5 cellular contexts compared by ENCODE assay signal in the genomic region with DNA sequence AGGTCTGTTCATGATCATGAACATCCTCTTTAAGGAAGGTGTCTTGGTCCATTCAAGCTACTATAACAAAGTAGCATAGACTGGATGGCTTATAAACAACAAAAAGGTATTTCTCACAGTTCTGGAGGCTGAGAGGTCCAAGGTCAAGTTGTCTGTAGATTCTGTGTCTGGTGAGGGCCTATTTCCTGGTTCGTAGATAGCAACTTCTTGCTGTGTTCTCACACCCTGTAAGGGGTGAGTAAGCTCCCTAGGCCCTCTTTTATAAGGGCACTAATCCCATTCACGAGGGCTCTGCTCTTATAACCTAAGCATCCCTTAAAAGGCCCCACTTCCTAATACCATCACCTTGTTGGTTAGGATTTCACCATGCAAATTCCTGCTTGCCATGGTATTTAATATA.
"Had no signal": no experiment of that assay in that cellular context is flagged by ENCODE, and none has a peak within 500 bp of the region (broad histone marks: within the 10 kb centered on the region; RNA-seq: fewer than 3 reads in every experiment).

No MANE protein-coding gene starts in this region.

- H3K4me3 ChIP-seq: GM23338, K562 had no signal

- DNase-seq: H9, HCEC 1CT, IMR-90 had no signal

- ATAC-seq: GM23338, K562 had no signal
